Comparison of ENCODE assay signal across 33 cellular contexts in genomic region chr3:62168356-62168755, GRCh38.
"Had no signal": no experiment of that assay in that cellular context is flagged by ENCODE, and none has a peak within 500 bp of the region (broad histone marks: within the 10 kb centered on the region; RNA-seq: fewer than 3 reads in every experiment).

No MANE protein-coding gene starts in this region.

- H3K27ac Mint-ChIP-seq: activated CD4-positive, alpha-beta memory T cell treated with anti-CD3 and anti-CD28 coated beads, Interleukin-2, amount 10 ng/mL, durations not matched to agents 7 days and 5 days; activated CD4-positive, alpha-beta T cell treated with anti-CD3 and anti-CD28 coated beads for 36 hours; activated CD4-positive, alpha-beta T cell treated with anti-CD3 and anti-CD28 coated beads, Interleukin-2, amount 10 ng/mL, durations not matched to agents 7 days and 5 days; activated CD8-positive, alpha-beta memory T cell treated with anti-CD3 and anti-CD28 coated beads, Interleukin-2, amount 10 ng/mL, durations not matched to agents 7 days and 5 days; activated CD8-positive, alpha-beta T cell treated with anti-CD3 and anti-CD28 coated beads, Interleukin-2, amount 10 ng/mL, durations not matched to agents 7 days and 5 days; activated naive CD4-positive, alpha-beta T cell treated with anti-CD3 and anti-CD28 coated beads, Interleukin-2, amount 10 ng/mL, durations not matched to agents 7 days and 5 days; activated naive CD4-positive, alpha-beta T cell treated with anti-CD3 and anti-CD28 coated beads, Interleukin-2, amount 50 U/mL, for 24 hours; activated naive CD8-positive, alpha-beta T cell; activated naive CD8-positive, alpha-beta T cell treated with anti-CD3 and anti-CD28 coated beads, Interleukin-2, amount 10 ng/mL, durations not matched to agents 7 days and 5 days; activated naive CD8-positive, alpha-beta T cell treated with anti-CD3 and anti-CD28 coated beads, Interleukin-2, amount 50 U/mL, for 24 hours; activated T-cell treated with anti-CD3 and anti-CD28 coated beads, Interleukin-2, amount 50 U/mL, for 24 hours; activated T-helper 2 cell treated with anti-CD3 and anti-CD28 coated beads, Interferon-gamma antibody, Interleukin-2, Interleukin-4, amounts not matched to agents 10 μg/mL and 5 μg/mL and 100 μg/mL, durations not matched to agents 14 hours and 24 hours and 36 hours; T-cell; T-helper 17 cell; WTC11 had no signal

- ATAC-seq: activated CD4-positive, alpha-beta T cell treated with anti-CD3 and anti-CD28 coated beads for 36 hours; activated CD4-positive, CD25-positive, alpha-beta regulatory T cell treated with anti-CD3 and anti-CD28 coated beads, Interleukin-2, amount 50 U/mL, for 24 hours; activated CD8-positive, alpha-beta memory T cell treated with anti-CD3 and anti-CD28 coated beads, Interleukin-2, amount 10 ng/mL, durations not matched to agents 7 days and 5 days; activated CD8-positive, alpha-beta T cell treated with anti-CD3 and anti-CD28 coated beads, Interleukin-2, amount 10 ng/mL, durations not matched to agents 7 days and 5 days; activated naive CD8-positive, alpha-beta T cell treated with anti-CD3 and anti-CD28 coated beads, Interleukin-2, amount 50 U/mL, for 24 hours; body of pancreas; T-cell; T-helper 17 cell; WTC11 had no signal

- H3K4me1 Mint-ChIP-seq: activated CD4-positive, alpha-beta T cell treated with anti-CD3 and anti-CD28 coated beads for 36 hours; activated naive CD4-positive, alpha-beta T cell treated with anti-CD3 and anti-CD28 coated beads, Interleukin-2, amount 10 ng/mL, durations not matched to agents 7 days and 5 days; activated naive CD4-positive, alpha-beta T cell treated with anti-CD3 and anti-CD28 coated beads, Interleukin-2, amount 50 U/mL, for 24 hours; activated naive CD8-positive, alpha-beta T cell treated with anti-CD3 and anti-CD28 coated beads, Interleukin-2, amount 50 U/mL, for 24 hours; T-cell had no signal

- H3K9me3 ChIP-seq: body of pancreas, breast epithelium had no signal

- H3K4me3 Mint-ChIP-seq: activated CD4-positive, alpha-beta memory T cell treated with anti-CD3 and anti-CD28 coated beads, Interleukin-2, amount 10 ng/mL, durations not matched to agents 7 days and 5 days; activated CD4-positive, alpha-beta T cell treated with anti-CD3 and anti-CD28 coated beads for 36 hours; activated CD4-positive, alpha-beta T cell treated with anti-CD3 and anti-CD28 coated beads, Interleukin-2, amount 10 ng/mL, durations not matched to agents 7 days and 5 days; activated CD8-positive, alpha-beta memory T cell treated with anti-CD3 and anti-CD28 coated beads, Interleukin-2, amount 10 ng/mL, durations not matched to agents 7 days and 5 days; activated CD8-positive, alpha-beta T cell treated with anti-CD3 and anti-CD28 coated beads, Interleukin-2, amount 10 ng/mL, durations not matched to agents 7 days and 5 days; activated naive CD4-positive, alpha-beta T cell treated with anti-CD3 and anti-CD28 coated beads, Interleukin-2, amount 10 ng/mL, durations not matched to agents 7 days and 5 days; activated naive CD4-positive, alpha-beta T cell treated with anti-CD3 and anti-CD28 coated beads, Interleukin-2, amount 50 U/mL, for 24 hours; activated naive CD8-positive, alpha-beta T cell; activated naive CD8-positive, alpha-beta T cell treated with anti-CD3 and anti-CD28 coated beads, Interleukin-2, amount 10 ng/mL, durations not matched to agents 7 days and 5 days; activated naive CD8-positive, alpha-beta T cell treated with anti-CD3 and anti-CD28 coated beads, Interleukin-2, amount 50 U/mL, for 24 hours; activated T-cell treated with anti-CD3 and anti-CD28 coated beads, Interleukin-2, amount 50 U/mL, for 24 hours; T-cell; T-helper 17 cell; WTC11 had no signal

- DNase-seq: activated CD4-positive, alpha-beta memory T cell treated with anti-CD3 and anti-CD28 coated beads, Interleukin-2, amount 10 ng/mL, durations not matched to agents 7 days and 5 days; activated CD4-positive, alpha-beta T cell treated with anti-CD3 and anti-CD28 coated beads for 1 hour; activated CD4-positive, alpha-beta T cell treated with anti-CD3 and anti-CD28 coated beads for 36 hours; activated CD4-positive, alpha-beta T cell treated with anti-CD3 and anti-CD28 coated beads for 48 hours; activated CD4-positive, alpha-beta T cell treated with anti-CD3 and anti-CD28 coated beads, Interleukin-2, amount 10 ng/mL, durations not matched to agents 7 days and 5 days; activated CD4-positive, alpha-beta T cell treated with anti-CD3 and anti-CD28 coated beads, Interleukin-2, amount 50 U/mL, for 48 hours; activated CD4-positive, CD25-positive, alpha-beta regulatory T cell; activated CD8-positive, alpha-beta memory T cell treated with anti-CD3 and anti-CD28 coated beads for 24 hours; activated CD8-positive, alpha-beta memory T cell treated with anti-CD3 and anti-CD28 coated beads, Interleukin-2, amount 10 ng/mL, durations not matched to agents 7 days and 5 days; activated CD8-positive, alpha-beta memory T cell treated with anti-CD3 and anti-CD28 coated beads, Interleukin-2, amount 50 U/mL, for 48 hours; activated CD8-positive, alpha-beta T cell treated with anti-CD3 and anti-CD28 coated beads, Interleukin-2, amount 10 ng/mL, durations not matched to agents 7 days and 5 days; activated effector memory CD4-positive, alpha-beta T cell treated with Interleukin-2 at 50 U/mL for 16 hours; activated gamma-delta T cell; activated naive CD4-positive, alpha-beta T cell treated with anti-CD3 and anti-CD28 coated beads, Interleukin-2, amount 10 ng/mL, durations not matched to agents 7 days and 5 days; activated naive CD4-positive, alpha-beta T cell treated with Interleukin-2 at 50 U/mL for 16 hours; activated naive CD8-positive, alpha-beta T cell treated with anti-CD3 and anti-CD28 coated beads, Interleukin-2, amount 10 ng/mL, durations not matched to agents 7 days and 5 days; activated naive CD8-positive, alpha-beta T cell treated with anti-CD3 and anti-CD28 coated beads, Interleukin-2, amount 50 U/mL, for 24 hours; activated T-cell treated with anti-CD3 and anti-CD28 coated beads, Interleukin-2, amount 50 U/mL, for 24 hours; activated T-cell treated with anti-CD3 and anti-CD28 coated beads, Interleukin-2, amount 50 U/mL, for 48 hours; amniotic stem cell; aorta; body of pancreas; brain microvascular endothelial cell; central memory CD4-positive, alpha-beta T cell; T-cell; T-helper 17 cell; WERI-Rb-1 had no signal

- H3K27ac ChIP-seq: body of pancreas, brain microvascular endothelial cell, breast epithelium, WERI-Rb-1 had no signal

- H3K4me3 ChIP-seq: body of pancreas, breast epithelium had no signal

- H3K27me3 ChIP-seq: body of pancreas, brain microvascular endothelial cell, breast epithelium had no signal

- H3K36me3 ChIP-seq: brain microvascular endothelial cell, breast epithelium had no signal

- H3K4me1 ChIP-seq: body of pancreas, breast epithelium had no signal

- H3K27me3 Mint-ChIP-seq: activated CD4-positive, alpha-beta memory T cell treated with anti-CD3 and anti-CD28 coated beads, Interleukin-2, amount 10 ng/mL, durations not matched to agents 7 days and 5 days; activated CD8-positive, alpha-beta memory T cell treated with anti-CD3 and anti-CD28 coated beads, Interleukin-2, amount 10 ng/mL, durations not matched to agents 7 days and 5 days; activated naive CD4-positive, alpha-beta T cell treated with anti-CD3 and anti-CD28 coated beads, Interleukin-2, amount 10 ng/mL, durations not matched to agents 7 days and 5 days; activated naive CD8-positive, alpha-beta T cell treated with anti-CD3 and anti-CD28 coated beads, Interleukin-2, amount 50 U/mL, for 24 hours had no signal

- H3K9me3 Mint-ChIP-seq: activated CD4-positive, alpha-beta memory T cell treated with anti-CD3 and anti-CD28 coated beads, Interleukin-2, amount 10 ng/mL, durations not matched to agents 7 days and 5 days; activated CD4-positive, alpha-beta T cell treated with anti-CD3 and anti-CD28 coated beads, Interleukin-2, amount 10 ng/mL, durations not matched to agents 7 days and 5 days had no signal

- H3K36me3 Mint-ChIP-seq: activated CD8-positive, alpha-beta memory T cell treated with anti-CD3 and anti-CD28 coated beads, Interleukin-2, amount 10 ng/mL, durations not matched to agents 7 days and 5 days; activated naive CD4-positive, alpha-beta T cell treated with anti-CD3 and anti-CD28 coated beads, Interleukin-2, amount 10 ng/mL, durations not matched to agents 7 days and 5 days; activated naive CD4-positive, alpha-beta T cell treated with anti-CD3 and anti-CD28 coated beads, Interleukin-2, amount 50 U/mL, for 24 hours; activated naive CD8-positive, alpha-beta T cell; activated naive CD8-positive, alpha-beta T cell treated with anti-CD3 and anti-CD28 coated beads, Interleukin-2, amount 10 ng/mL, durations not matched to agents 7 days and 5 days; T-cell had no signal
